ENCODE assay signal across 9 cellular contexts in the genomic region with DNA sequence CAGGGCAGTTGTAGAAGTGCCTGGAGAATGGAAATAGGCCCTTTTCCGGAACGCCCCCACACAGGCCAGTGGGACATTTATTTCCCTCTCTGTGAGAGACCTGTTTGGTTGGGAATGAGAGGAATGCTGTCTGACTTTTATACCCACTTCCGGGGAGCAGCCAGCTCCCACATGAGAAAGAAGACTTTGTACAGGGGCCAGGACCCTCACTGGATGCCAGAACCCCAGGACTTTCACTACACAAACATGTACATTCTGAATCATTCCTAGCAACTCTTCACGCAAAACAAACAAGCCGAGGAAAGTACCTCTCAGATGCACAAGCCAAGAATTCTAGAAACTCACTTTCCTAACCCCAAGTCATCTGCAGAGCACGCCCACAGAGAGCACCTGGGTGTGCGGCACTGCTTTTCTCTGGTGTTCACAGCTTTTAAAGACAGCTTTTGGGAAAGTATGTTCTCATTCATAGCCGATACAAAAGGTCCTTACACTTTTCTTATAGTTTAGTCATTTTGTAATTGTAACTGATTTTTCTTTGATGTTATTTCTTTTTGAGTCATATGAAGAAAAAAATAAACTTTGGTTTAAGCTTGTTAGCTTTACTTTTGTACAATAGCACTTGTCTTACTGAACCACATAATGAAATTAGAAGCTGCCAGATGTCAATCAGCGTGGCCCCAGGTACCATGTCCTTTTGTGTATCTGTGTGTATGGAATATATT.
A peak's percentile ranks its signal among the peaks of the same experiment; 100 is the strongest.
DNase-seq lines count a peak whose midpoint lies in the region; ATAC-seq, FAIRE-seq and TF ChIP-seq lines count a peak whose summit lies in the region.
"Had no signal": no experiment of that assay in that cellular context is flagged by ENCODE, and none has a peak within 500 bp of the region (broad histone marks: within the 10 kb centered on the region; RNA-seq: fewer than 3 reads in every experiment).

No MANE protein-coding gene starts in this region.

- no peaks in the 10 kb centered on the region for H3K9me3 ChIP-seq in pancreas
- H3K9me3 ChIP-seq in small intestine (ENCODE audit: control insufficient read depth, low read depth): no peaks in the 10 kb centered on the region

- H3K27me3 Mint-ChIP-seq in activated T-cell treated with anti-CD3 and anti-CD28 coated beads, Interleukin-2, amount 50 U/mL, for 72 hours (ENCODE audit: low read depth): no peaks in the 10 kb centered on the region
- H3K27me3 Mint-ChIP-seq in progenitor cell of endocrine pancreas: no peaks in the 10 kb centered on the region

- H3K36me3 ChIP-seq in pancreas (no peaks in the 10 kb centered on the region), small intestine (ENCODE audit: control insufficient read depth in 2 of 2, insufficient read depth in 2 of 2, low read length in 2 of 2) (no peaks in the 10 kb centered on the region)

- intact Hi-C loops in pancreas (cut with DNase I) (no loop called here), sciatic nerve (cut with DNase I) (no loop called here)

- peaks cover 50% of the 10 kb centered on the region for H3K4me1 Mint-ChIP-seq in activated T-cell treated with anti-CD3 and anti-CD28 coated beads, Interleukin-2, amount 50 U/mL, for 72 hours (ENCODE audit: low read depth)
- peaks cover 4% of the 10 kb centered on the region for H3K4me1 Mint-ChIP-seq in progenitor cell of endocrine pancreas (ENCODE audit: low read depth)

- H3K27ac ChIP-seq in pancreas (peak overlapping the region; percentile 17 to 63 (median 50)), small intestine (ENCODE audit: low read depth in 1 of 2, low read length in 1 of 2) (no peak overlapping the region)

- WGBS in pancreas, 2 donors: 61 to 67% methylated on average over 9 of the region's 9 CpGs
- WGBS in small intestine, 3 donors: 68 to 75% (median 73%) methylated on average over 9 of the region's 9 CpGs

- H3K4me1 ChIP-seq in pancreas: no peaks in the 10 kb centered on the region
- no peaks in the 10 kb centered on the region for H3K4me1 ChIP-seq in small intestine (ENCODE audit: control insufficient read depth in 2 of 2, insufficient read depth in 1 of 2, low read depth in 1 of 2, low read length in 1 of 2)

- H3K4me3 Mint-ChIP-seq in activated T-cell treated with anti-CD3 and anti-CD28 coated beads, Interleukin-2, amount 50 U/mL, for 72 hours: peak overlapping the region; percentile 56 to 76
- H3K4me3 Mint-ChIP-seq in progenitor cell of endocrine pancreas (ENCODE audit: low read depth): no peak overlapping the region

- peak; percentile 84 for ATAC-seq in GM18517 (IDR thresholded peaks at IDR 0.05; ENCODE audit: unreplicated experiment)
- ATAC-seq in HG02884 (IDR thresholded peaks at IDR 0.05; ENCODE audit: unreplicated experiment): peak; percentile 94
- ATAC-seq in activated T-cell treated with anti-CD3 and anti-CD28 coated beads, Interleukin-2, amount 50 U/mL, for 72 hours (replicated peaks in 1 of 2): peak; percentile 95
- ATAC-seq in pancreas: peak; percentile 69 to 88 (median 82)
- no peak for ATAC-seq in sciatic nerve
- ATAC-seq: right cardiac atrium had no signal

- H3K27me3 ChIP-seq in pancreas (no peaks in the 10 kb centered on the region), small intestine (ENCODE audit: control insufficient read depth in 2 of 2, insufficient read depth in 2 of 2, low read length in 2 of 2) (no peaks in the 10 kb centered on the region)

- peak; percentile 71 to 83 for DNase-seq in activated T-cell treated with anti-CD3 and anti-CD28 coated beads, Interleukin-2, amount 50 U/mL, for 72 hours
- DNase-seq in pancreas: peak in 2 of 6 donors; percentile 45 to 47
- DNase-seq in sciatic nerve (ENCODE audit: low spot score): no peak
- no peak for DNase-seq in small intestine
- DNase-seq in NCI-H1436 (lab: John Stamatoyannopoulos, UW): no peak
- DNase-seq in progenitor cell of endocrine pancreas (ENCODE audit: low spot score, unreplicated experiment): no peak
- DNase-seq: right cardiac atrium had no signal

- no peak for FAIRE-seq in pancreas (lab: Jason Lieb, UNC)
- FAIRE-seq in small intestine (lab: Jason Lieb, UNC): no peak

- H3K36me3 Mint-ChIP-seq in activated T-cell treated with anti-CD3 and anti-CD28 coated beads, Interleukin-2, amount 50 U/mL, for 72 hours (ENCODE audit: insufficient read depth in 2 of 2): peaks cover 16 to 38% of the 10 kb centered on the region in 2 donors
- H3K36me3 Mint-ChIP-seq in progenitor cell of endocrine pancreas (ENCODE audit: insufficient read depth): no peaks in the 10 kb centered on the region

- peak overlapping the region; percentile 88 for H3K27ac Mint-ChIP-seq in activated T-cell treated with anti-CD3 and anti-CD28 coated beads, Interleukin-2, amount 50 U/mL, for 72 hours
- H3K27ac Mint-ChIP-seq in progenitor cell of endocrine pancreas: no peak overlapping the region

- TF ChIP-seq CTCF in pancreas (IDR thresholded peaks at IDR 0.05) (no peak), progenitor cell of endocrine pancreas (IDR thresholded peaks at IDR 0.05; ENCODE audit: unreplicated experiment) (no peak)

- H3K4me3 ChIP-seq in pancreas (no peak overlapping the region), small intestine (ENCODE audit: low read depth in 1 of 2, low read length in 2 of 2) (no peak overlapping the region)

- peaks cover 7 to 9% of the 10 kb centered on the region in 2 donors for H3K9me3 Mint-ChIP-seq in activated T-cell treated with anti-CD3 and anti-CD28 coated beads, Interleukin-2, amount 50 U/mL, for 72 hours
- H3K9me3 Mint-ChIP-seq in progenitor cell of endocrine pancreas (ENCODE audit: low read depth): no peaks in the 10 kb centered on the region

Comparison
In these comparisons a context has a peak if more than half of its experiments do, and no peak if none do; other contexts are left out.
1. DNase-seq: peak in activated T-cell treated with anti-CD3 and anti-CD28 coated beads, Interleukin-2, amount 50 U/mL, for 72 hours (2 of 2); none in sciatic nerve (single experiment), small intestine (single experiment), NCI-H1436 (single experiment) and progenitor cell of endocrine pancreas (single experiment).
2. H3K27ac ChIP-seq: peak in pancreas (4 of 4); none in small intestine (0 of 2).